In genomic region chr20:15396026-15396425, GRCh38 we compare ENCODE assay signal across 16 cellular contexts.
DNase-seq lines count a peak whose midpoint lies in the region; ATAC-seq and TF ChIP-seq lines count a peak whose summit lies in the region.
"Had no signal": no experiment of that assay in that cellular context is flagged by ENCODE, and none has a peak within 500 bp of the region (broad histone marks: within the 10 kb centered on the region; RNA-seq: fewer than 3 reads in every experiment).

No MANE protein-coding gene starts in this region.

- intact Hi-C loops in mammary epithelial cell (cut with micrococcal nuclease), result no loop called here
- intact Hi-C loops in breast epithelium (cut with DNase I; ENCODE audit: low total_unique reads), result no loop called here
- intact Hi-C loops in heart left ventricle (cut with DNase I), result no loop called here

- TF ChIP-seq POLR2A in breast epithelium (IDR thresholded peaks at IDR 0.05) (no peak), heart left ventricle (IDR thresholded peaks at IDR 0.05) (no peak)

- H3K4me2 ChIP-seq in mammary epithelial cell (ENCODE audit: insufficient read depth, low read depth, low read length), result no peak overlapping the region
- H3K4me2 ChIP-seq: BLaER1 treated with 17β-estradiol and CSF1 and Interleukin-3, amounts not matched to agents 10 nM and 100 nM; GM23338 had no signal

- BruUV-seq in mammary epithelial cell (replicated peaks; lab: Mats Ljungman, UMichigan), result no TSS peak

- H3K36me3 ChIP-seq in mammary epithelial cell (ENCODE audit: insufficient read depth, low read length) (no peaks in the 10 kb centered on the region), breast epithelium (no peaks in the 10 kb centered on the region), RWPE2 (ENCODE audit: low read depth) (no peaks in the 10 kb centered on the region), heart left ventricle (no peaks in the 10 kb centered on the region)
- H3K36me3 ChIP-seq: BLaER1 treated with 17β-estradiol and CSF1 and Interleukin-3, amounts not matched to agents 10 nM and 100 nM had no signal

- H3K4me1 ChIP-seq in mammary epithelial cell (ENCODE audit: insufficient read depth, low read length), result no peaks in the 10 kb centered on the region
- H3K4me1 ChIP-seq in breast epithelium, result no peaks in the 10 kb centered on the region
- H3K4me1 ChIP-seq in RWPE2 (ENCODE audit: insufficient read depth, poor library complexity, severe bottlenecking), result no peaks in the 10 kb centered on the region
- no peaks in the 10 kb centered on the region for H3K4me1 ChIP-seq in heart left ventricle
- H3K4me1 ChIP-seq: BLaER1 treated with 17β-estradiol and CSF1 and Interleukin-3, amounts not matched to agents 10 nM and 100 nM had no signal

- H3K9ac ChIP-seq in mammary epithelial cell (ENCODE audit: insufficient read depth, low read length), result no peak overlapping the region
- H3K9ac ChIP-seq: BLaER1 treated with 17β-estradiol and CSF1 and Interleukin-3, amounts not matched to agents 10 nM and 100 nM had no signal

- CTCF ChIA-PET in mammary epithelial cell (lab: Charles Lee; ENCODE audit: low non-redundant PET), result no interaction called here

- H2AFZ ChIP-seq in mammary epithelial cell (ENCODE audit: low read depth, low read length), result no peak overlapping the region
- H2AFZ ChIP-seq: GM23338 had no signal

- no peaks in the 10 kb centered on the region for H4K20me1 ChIP-seq in mammary epithelial cell (ENCODE audit: insufficient read depth, low read length)
- H4K20me1 ChIP-seq: BLaER1 treated with 17β-estradiol and CSF1 and Interleukin-3, amounts not matched to agents 10 nM and 100 nM had no signal

- H3K79me2 ChIP-seq in mammary epithelial cell (ENCODE audit: insufficient read depth, low read length), result no peaks in the 10 kb centered on the region

- TF ChIP-seq CTCF in mammary epithelial cell (conservative IDR thresholded peaks at IDR 0.05 in 1 of 2, IDR thresholded peaks at IDR 0.05 in 1 of 2; ENCODE audit: extremely low read depth in 1 of 2, insufficient read depth in 1 of 2, low read depth in 1 of 2, low read length in 2 of 2) (no peak), breast epithelium (IDR thresholded peaks at IDR 0.05) (no peak), RWPE2 (IDR thresholded peaks at IDR 0.05; ENCODE audit: poor library complexity, severe bottlenecking) (no peak), heart left ventricle (IDR thresholded peaks at IDR 0.05) (no peak), GM13976 (IDR thresholded peaks at IDR 0.05; ENCODE audit: borderline replicate concordance, control extremely low read depth, extremely low read depth, insufficient read depth, missing control alignments) (no peak)

- dilution Hi-C loops in mammary epithelial cell (cut with HindIII; ENCODE audit: low sequenced_read_pairs), result no loop called here

- H3K27ac ChIP-seq in mammary epithelial cell (ENCODE audit: insufficient read depth, low read depth, low read length) (no peak overlapping the region), breast epithelium (no peak overlapping the region), RWPE2 (ENCODE audit: poor library complexity, severe bottlenecking) (no peak overlapping the region), heart left ventricle (no peak overlapping the region)
- H3K27ac ChIP-seq: 22Rv1; BLaER1 treated with 17β-estradiol and CSF1 and Interleukin-3, amounts not matched to agents 10 nM and 100 nM had no signal

- in situ Hi-C loops in mammary epithelial cell (cut with MboI; ENCODE audit: low sequenced_read_pairs in 2 of 2) (no loop called here), GM13976 (cut with MboI; ENCODE audit: low sequenced_read_pairs, unreplicated experiment) (no loop called here)

- H3K9me3 ChIP-seq in mammary epithelial cell (replicated peaks; ENCODE audit: insufficient read depth, low read length) (no peaks in the 10 kb centered on the region), breast epithelium (no peaks in the 10 kb centered on the region), RWPE2 (ENCODE audit: severe bottlenecking) (no peaks in the 10 kb centered on the region), heart left ventricle (no peaks in the 10 kb centered on the region)
- H3K9me3 ChIP-seq: BLaER1 treated with 17β-estradiol and CSF1 and Interleukin-3, amounts not matched to agents 10 nM and 100 nM had no signal

- peak; percentile 54 for DNase-seq in mammary epithelial cell
- DNase-seq in breast epithelium (ENCODE audit: low spot score in 2 of 2), result no peak
- no peak for DNase-seq in RWPE2 (ENCODE audit: low spot score)
- DNase-seq in heart left ventricle, result no peak
- DNase-seq in GM13976 (ENCODE audit: low spot score), result no peak
- no peak for DNase-seq in GM03348 (ENCODE audit: low spot score)
- DNase-seq: Calu3; CD8-positive, alpha-beta T cell; DND-41; EL; HCEC 1CT had no signal

- WGBS in mammary epithelial cell (ENCODE audit: low coverage, missing lambda C conversion rate), result 91% methylated on average over 2 of the region's 2 CpGs
- 87 to 91% (median 90%) methylated on average over 2 of the region's 2 CpGs for WGBS in heart left ventricle, 4 donors

- H3K27me3 ChIP-seq in mammary epithelial cell (ENCODE audit: insufficient read depth, low read length) (peaks cover 2% of the 10 kb centered on the region), breast epithelium (no peaks in the 10 kb centered on the region), RWPE2 (ENCODE audit: insufficient read depth, poor library complexity, severe bottlenecking) (no peaks in the 10 kb centered on the region), heart left ventricle (no peaks in the 10 kb centered on the region)
- H3K27me3 ChIP-seq: BLaER1 treated with 17β-estradiol and CSF1 and Interleukin-3, amounts not matched to agents 10 nM and 100 nM had no signal

- H3K4me3 ChIP-seq in mammary epithelial cell (replicated peaks in 1 of 3; ENCODE audit: insufficient read depth in 1 of 3, low read depth in 2 of 3, low read length in 3 of 3) (no peak overlapping the region), breast epithelium (no peak overlapping the region), RWPE2 (ENCODE audit: severe bottlenecking) (no peak overlapping the region), heart left ventricle (no peak overlapping the region)
- H3K4me3 ChIP-seq: BLaER1 treated with 17β-estradiol and CSF1 and Interleukin-3, amounts not matched to agents 10 nM and 100 nM; GM23338 had no signal

- ATAC-seq in RWPE2 (ENCODE audit: low read depth) (peak; percentile 61; the same call in 2 of the 3 replicates), esophagus mucosa (peak; percentile 89), heart left ventricle (no peak), HG02884 (IDR thresholded peaks at IDR 0.05; ENCODE audit: unreplicated experiment) (no peak)
- ATAC-seq: CD8-positive, alpha-beta T cell had no signal

Comparison
In these comparisons a context has a peak if more than half of its experiments do, and no peak if none do; other contexts are left out.
1. ATAC-seq: peak in RWPE2 (single experiment) and esophagus mucosa (single experiment); none in heart left ventricle (0 of 4) and HG02884 (single experiment).